23 cellular contexts compared by ENCODE assay signal in the genomic region with DNA sequence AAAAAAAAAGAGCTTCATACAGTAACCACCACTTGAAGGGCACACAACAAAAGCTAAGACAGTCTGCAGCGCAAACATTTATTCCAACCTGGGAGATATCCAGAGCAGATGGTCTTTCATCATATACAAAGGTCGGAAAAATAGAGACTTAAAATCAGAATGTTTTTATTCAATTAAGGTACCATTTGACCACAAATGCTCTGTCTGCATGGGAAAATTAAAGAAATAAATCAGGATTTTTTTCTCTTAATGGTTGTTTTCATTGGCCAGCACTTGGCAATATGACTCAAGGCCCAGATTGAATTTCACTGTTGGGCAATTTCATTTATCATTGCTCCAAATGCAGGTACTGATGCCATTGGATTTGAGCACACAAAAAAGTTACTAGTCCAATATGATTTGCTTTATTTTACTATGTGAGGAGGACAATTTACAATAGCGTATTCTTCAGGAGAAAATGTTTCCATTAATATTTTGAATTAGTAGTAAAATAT.
DNase-seq lines count a peak whose midpoint lies in the region; ATAC-seq and TF ChIP-seq lines count a peak whose summit lies in the region.
"Had no signal": no experiment of that assay in that cellular context is flagged by ENCODE, and none has a peak within 500 bp of the region (broad histone marks: within the 10 kb centered on the region; RNA-seq: fewer than 3 reads in every experiment).

No MANE protein-coding gene starts in this region.

- H3K4me3 ChIP-seq in adipocyte (ENCODE audit: low read length): no peak overlapping the region
- no peak overlapping the region for H3K4me3 ChIP-seq in BE2C (ENCODE audit: low read depth, low read length)
- H3K4me3 ChIP-seq: HAP-1, PC-9, SK-N-MC had no signal

- H3K9me3 Mint-ChIP-seq in H9: no peaks in the 10 kb centered on the region

- H4K20me1 ChIP-seq in H9 (ENCODE audit: control insufficient read depth, insufficient read depth, insufficient read length): no peaks in the 10 kb centered on the region

- H2BK15ac ChIP-seq in H9 (ENCODE audit: low read depth, low read length): no peak overlapping the region

- no peak overlapping the region for H4K91ac ChIP-seq in H9 (ENCODE audit: insufficient read length, low read depth, low read length)

- no peak overlapping the region for H3K4me3 Mint-ChIP-seq in H9
- H3K4me3 Mint-ChIP-seq: CD4-positive, CD25-positive, alpha-beta regulatory T cell had no signal

- H3K27ac ChIP-seq in H9 (ENCODE audit: insufficient read length, low read depth, low read length): no peak overlapping the region
- H3K27ac ChIP-seq: PC-9, SK-N-MC had no signal

- 0 out of 4 replicates have a peak, but pooled peaks cover 0 to 3% of the 10 kb centered on the region in 2 experiments for H3K4me1 Mint-ChIP-seq in H9
- H3K4me1 Mint-ChIP-seq: CD4-positive, CD25-positive, alpha-beta regulatory T cell had no signal

- no peak overlapping the region for H2AK5ac ChIP-seq in H9 (ENCODE audit: insufficient read length, low read length)

- no peaks in the 10 kb centered on the region for H3K27me3 Mint-ChIP-seq in H9 (ENCODE audit: low read depth)
- H3K27me3 Mint-ChIP-seq: CD4-positive, CD25-positive, alpha-beta regulatory T cell had no signal

- H3K27me3 ChIP-seq in H9 (ENCODE audit: insufficient read depth, low read length) (no peaks in the 10 kb centered on the region), adipocyte (replicated peaks; ENCODE audit: control insufficient read depth, insufficient read depth, low read length) (no peaks in the 10 kb centered on the region), BE2C (no peaks in the 10 kb centered on the region)

- H3K18ac ChIP-seq in H9 (ENCODE audit: insufficient read length, low read depth, low read length): no peak overlapping the region

- no CpG with 5 or more reads among the region's 3 CpGs for WGBS in H9 (ENCODE audit: extremely low coverage, insufficient read length, low lambda C conversion rate)

- H2BK120ac ChIP-seq in H9 (ENCODE audit: low read depth, low read length, poor library complexity, severe bottlenecking): no peak overlapping the region

- H3K23ac ChIP-seq in H9 (ENCODE audit: insufficient read length, low read depth, low read length): no peak overlapping the region

- no peak for ATAC-seq in HG02642 (IDR thresholded peaks at IDR 0.05; ENCODE audit: poor library complexity, unreplicated experiment)

- H3T11ph ChIP-seq in H9 (ENCODE audit: low read length): no peak overlapping the region

- no peak overlapping the region for H3K4ac ChIP-seq in H9 (ENCODE audit: low read depth, low read length)

- H3K36me3 ChIP-seq in adipocyte (ENCODE audit: control insufficient read depth, insufficient read depth, low read length, severe bottlenecking) (no peaks in the 10 kb centered on the region), BE2C (no peaks in the 10 kb centered on the region)
- H3K36me3 ChIP-seq: HAP-1 had no signal

- H3K79me1 ChIP-seq in H9 (ENCODE audit: insufficient read depth, low read depth, low read length, poor library complexity, severe bottlenecking): no peaks in the 10 kb centered on the region

- no peak overlapping the region for H4K5ac ChIP-seq in H9 (ENCODE audit: insufficient read length, low read depth, low read length)

- no peak overlapping the region for H4K8ac ChIP-seq in H9 (replicated peaks; ENCODE audit: insufficient read length, low read depth, low read length)

- no peak overlapping the region for H2BK20ac ChIP-seq in H9 (ENCODE audit: low read depth, low read length, poor library complexity, severe bottlenecking)

- no peak overlapping the region for H3K14ac ChIP-seq in H9 (ENCODE audit: insufficient read depth, low read length)

- TF ChIP-seq CTCF in H9 (conservative IDR thresholded peaks at IDR 0.05) (no peak), BE2C (IDR thresholded peaks at IDR 0.05; ENCODE audit: low read depth, low read length) (no peak)

- H3K4me2 ChIP-seq in H9 (ENCODE audit: insufficient read depth, insufficient read length, low read length): no peak overlapping the region
- H3K4me2 ChIP-seq: PC-9 had no signal

- no peaks in the 10 kb centered on the region for H3K36me3 Mint-ChIP-seq in H9 (ENCODE audit: insufficient read depth in 1 of 3, low read depth in 3 of 3)
- H3K36me3 Mint-ChIP-seq: CD4-positive, CD25-positive, alpha-beta regulatory T cell had no signal

- H3K56ac ChIP-seq in H9 (ENCODE audit: insufficient read length, low read depth, low read length): no peak overlapping the region

- H2BK12ac ChIP-seq in H9 (ENCODE audit: insufficient read length, low read depth, low read length): no peak overlapping the region

- no peak overlapping the region for H2BK5ac ChIP-seq in H9 (ENCODE audit: insufficient read length, low read length)

- H3K4me1 ChIP-seq in H9 (ENCODE audit: insufficient read depth, low read length) (no peaks in the 10 kb centered on the region), adipocyte (ENCODE audit: control insufficient read depth, insufficient read depth, low read length) (no peaks in the 10 kb centered on the region), BE2C (no peaks in the 10 kb centered on the region)
- H3K4me1 ChIP-seq: HAP-1 had no signal

- H3K9ac ChIP-seq in H9 (ENCODE audit: extremely low read depth, insufficient read length, low read length) (no peak overlapping the region), adipocyte (ENCODE audit: low read length) (no peak overlapping the region)

- no peaks in the 10 kb centered on the region for H3K23me2 ChIP-seq in H9 (ENCODE audit: insufficient read length, low read depth, low read length, poor library complexity, severe bottlenecking)

- no peaks in the 10 kb centered on the region for H3K9me3 ChIP-seq in H9 (ENCODE audit: control insufficient read depth, low read depth, low read length)
- H3K9me3 ChIP-seq in adipocyte (ENCODE audit: control insufficient read depth, low read length): peaks cover 6% of the 10 kb centered on the region
- H3K9me3 ChIP-seq in BE2C: no peaks in the 10 kb centered on the region
- H3K9me3 ChIP-seq: HAP-1 had no signal

- peak overlapping the region in 2 of 3 experiments; percentile 32 to 36; a peak in 2 of 7 replicates for H3K27ac Mint-ChIP-seq in H9
- H3K27ac Mint-ChIP-seq: CD4-positive, CD25-positive, alpha-beta regulatory T cell had no signal

- H2AFZ ChIP-seq in H9 (ENCODE audit: low read length): no peak overlapping the region
- H2AFZ ChIP-seq: PC-9 had no signal

- no peaks in the 10 kb centered on the region for H3K79me2 ChIP-seq in H9 (ENCODE audit: insufficient read depth, low read length)

- DNase-seq in H9: no peak
- DNase-seq in adipocyte (ENCODE audit: low read depth): peak; percentile 19
- peak; percentile 36 for DNase-seq in fibroblast of gingiva (ENCODE audit: low read depth)
- peak; percentile 52 for DNase-seq in iris pigment epithelial cell (ENCODE audit: low read depth)
- no peak for DNase-seq in HK-2 (ENCODE audit: unreplicated experiment)
- DNase-seq in BE2C: no peak
- DNase-seq: CD4-positive, CD25-positive, alpha-beta regulatory T cell; DMS79; Kasumi-1; MM.1S; NCI-H1048; NCI-H1436; NCI-H187 treated with DMSO at 0.1 percent for 48 hours; NCI-H2107; NCI-H2227 treated with DMSO at 0.1 percent for 48 hours; NCI-H510A treated with DMSO at 0.1 percent for 48 hours; NCI-H748 treated with DMSO at 0.1 percent for 48 hours; PC-9; RPMI8226; SHP77 had no signal

Comparison
In these comparisons a context has a peak if more than half of its experiments do, and no peak if none do; other contexts are left out.
1. DNase-seq: peak in adipocyte (single experiment), fibroblast of gingiva (single experiment) and iris pigment epithelial cell (single experiment); none in H9 (single experiment), HK-2 (single experiment) and BE2C (single experiment).